Comparison of ENCODE assay signal across 8 cellular contexts in the genomic region with DNA sequence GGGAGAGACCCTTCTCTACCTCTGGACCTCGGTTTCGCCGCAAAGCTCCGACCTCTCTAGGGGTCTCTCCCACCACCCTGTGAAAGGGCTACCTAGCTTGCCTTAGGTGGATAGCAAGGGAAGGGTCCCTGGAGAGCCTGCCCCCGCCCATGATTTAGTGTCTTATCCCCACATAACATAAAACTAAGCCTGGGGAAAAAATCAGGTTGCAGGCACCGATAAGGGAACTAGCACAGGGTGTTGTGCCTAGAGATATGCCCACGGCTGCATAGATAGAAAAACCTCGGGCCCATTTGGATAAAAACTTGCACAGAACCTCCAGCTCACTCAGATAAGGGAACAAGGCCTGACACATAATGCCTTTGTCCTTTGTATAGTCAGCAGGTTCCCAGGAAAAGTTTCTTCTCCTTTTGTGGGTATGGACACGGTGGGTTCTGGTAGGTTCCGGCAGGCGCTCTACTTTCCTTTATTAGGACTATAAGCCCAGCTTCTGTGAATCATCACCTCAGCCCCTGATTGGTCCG. TPM values are rescaled to one million over a fixed set of nuclear protein-coding genes. Genes with fewer than 3 reads are reported as not detected.
DNase-seq lines count a peak whose midpoint lies in the region; ATAC-seq and TF ChIP-seq lines count a peak whose summit lies in the region.

No MANE protein-coding gene starts in this region.

- WGBS in mesodermal cell (ENCODE audit: insufficient coverage in 2 of 2), 2 experiments: 34 to 54% methylated on average over 7 to 11 of the region's 12 CpGs
- 34% methylated on average over 12 of the region's 12 CpGs for WGBS in aorta, 2 donors

- peak overlapping the region; percentile 77 for H3K4me3 ChIP-seq in mesodermal cell (ENCODE audit: extremely low read depth, insufficient read depth, low read length, poor library complexity, severe bottlenecking)
- peak overlapping the region in 1 of 2 donors; percentile 21 for H3K4me3 ChIP-seq in aorta (ENCODE audit: low read length in 2 of 2)

- peak overlapping the region in 1 of 2 donors; percentile 47 for H3K27ac Mint-ChIP-seq in stimulated activated naive CD8-positive, alpha-beta T cell treated with anti-CD3 and anti-CD28 coated beads, Interleukin-15, amount 100 ng/mL, for 72 hours
- no peak overlapping the region for H3K27ac Mint-ChIP-seq in osteocyte (ENCODE audit: unreplicated experiment)

- intact Hi-C loops in aorta (cut with DNase I): loop anchor here (5.0 kb wide), 3 partner anchors 68 to 1203 kb away; a partner anchor contains a TSS

- H3K36me3 ChIP-seq in mesodermal cell (ENCODE audit: control insufficient read depth, insufficient read depth, low read length) (no peaks in the 10 kb centered on the region), aorta (ENCODE audit: control insufficient read depth in 1 of 2, insufficient read depth in 2 of 2, low read length in 1 of 2) (no peaks in the 10 kb centered on the region)

- no peak for TF ChIP-seq CTCF in osteocyte (IDR thresholded peaks at IDR 0.05)

- no peak overlapping the region for H3K4me3 Mint-ChIP-seq in stimulated activated naive CD8-positive, alpha-beta T cell treated with anti-CD3 and anti-CD28 coated beads, Interleukin-15, amount 100 ng/mL, for 72 hours
- H3K4me3 Mint-ChIP-seq in osteocyte (ENCODE audit: unreplicated experiment): no peak overlapping the region

- H3K27me3 Mint-ChIP-seq in stimulated activated naive CD8-positive, alpha-beta T cell treated with anti-CD3 and anti-CD28 coated beads, Interleukin-15, amount 100 ng/mL, for 72 hours: no peaks in the 10 kb centered on the region
- H3K27me3 Mint-ChIP-seq in osteocyte (ENCODE audit: unreplicated experiment): peaks cover under 1% of the 10 kb centered on the region

- no peaks in the 10 kb centered on the region for H3K36me3 Mint-ChIP-seq in osteocyte (ENCODE audit: unreplicated experiment)

- H3K9me3 Mint-ChIP-seq in stimulated activated naive CD8-positive, alpha-beta T cell treated with anti-CD3 and anti-CD28 coated beads, Interleukin-15, amount 100 ng/mL, for 72 hours: peaks cover 2 to 8% of the 10 kb centered on the region in 2 donors
- no peaks in the 10 kb centered on the region for H3K9me3 Mint-ChIP-seq in osteocyte (ENCODE audit: unreplicated experiment)

- peak overlapping the region; percentile 95 for H3K27ac ChIP-seq in cingulate gyrus (ENCODE audit: low read depth, low read length)
- H3K27ac ChIP-seq in mesodermal cell (ENCODE audit: low read depth, low read length, severe bottlenecking): peak overlapping the region; percentile 99
- H3K27ac ChIP-seq in aorta (ENCODE audit: low read depth in 1 of 2, low read length in 2 of 2): peak overlapping the region; percentile 88 to 92

- H3K4me1 ChIP-seq in mesodermal cell (ENCODE audit: control insufficient read depth, insufficient read depth, low read length, poor library complexity, severe bottlenecking) (peaks cover 2% of the 10 kb centered on the region), aorta (ENCODE audit: control insufficient read depth in 1 of 2, insufficient read depth in 2 of 2, low read length in 2 of 2) (no peaks in the 10 kb centered on the region)

- H3K27me3 ChIP-seq in aorta (ENCODE audit: control insufficient read depth in 1 of 2, insufficient read depth in 2 of 2, low read length in 1 of 2): no peaks in the 10 kb centered on the region

- ATAC-seq in stimulated activated naive CD8-positive, alpha-beta T cell treated with anti-CD3 and anti-CD28 coated beads, Interleukin-15, amount 100 ng/mL, for 72 hours: peak; percentile 5
- ATAC-seq in stimulated activated naive CD8-positive, alpha-beta T cell treated with anti-CD3 and anti-CD28 coated beads, Interleukin-15, Interleukin-2, amounts not matched to agents 100 U/mL and 50 U/mL, for 24 hours: no peak
- no peak for ATAC-seq in aorta (ENCODE audit: low FRiP score)

- no peak for DNase-seq in stimulated activated naive CD8-positive, alpha-beta T cell treated with anti-CD3 and anti-CD28 coated beads, Interleukin-15, amount 100 ng/mL, for 72 hours
- no peak for DNase-seq in stimulated activated naive CD8-positive, alpha-beta T cell treated with anti-CD3 and anti-CD28 coated beads, Interleukin-15, Interleukin-2, amounts not matched to agents 100 U/mL and 50 U/mL, for 24 hours
- DNase-seq in aorta (no peak), AG20443 (ENCODE audit: low spot score) (no peak), osteocyte (ENCODE audit: extremely low spot score, unreplicated experiment) (no peak), NCI-H2227 (lab: John Stamatoyannopoulos, UW; ENCODE audit: unreplicated experiment) (no peak)

- peaks cover 17% of the 10 kb centered on the region for H3K4me1 Mint-ChIP-seq in stimulated activated naive CD8-positive, alpha-beta T cell treated with anti-CD3 and anti-CD28 coated beads, Interleukin-15, amount 100 ng/mL, for 72 hours
- peaks cover 6% of the 10 kb centered on the region for H3K4me1 Mint-ChIP-seq in osteocyte (ENCODE audit: unreplicated experiment)

- H3K9me3 ChIP-seq in mesodermal cell (ENCODE audit: control insufficient read depth, low read length) (no peaks in the 10 kb centered on the region), aorta (ENCODE audit: control insufficient read depth, low read length) (no peaks in the 10 kb centered on the region)

RNA-seq across cellular contexts. Expression of a gene that starts 0.8 kb away (rescaled TPM):
- 2.9 TPM for polyA plus RNA-seq in mesodermal cell (2013, experiment 1 of 2)
- 2.8 TPM for polyA plus RNA-seq in mesodermal cell (2013, experiment 2 of 2)
- total RNA-seq in aorta (10 to 100 TPM in 1 of 2 donors, 1 to 10 TPM in 1; 8.3 to 10.9 TPM), osteocyte (4.1 and 6.2 TPM in 2 replicates)
- polyA plus RNA-seq in aorta: 1 to 10 TPM; 4.4 to 7.6 TPM

RNA-seq across cellular contexts. Expression of a gene that starts 14.6 kb away (rescaled TPM):
- 5.6 TPM for polyA plus RNA-seq in mesodermal cell (2013, experiment 1 of 2)
- 6.8 TPM for polyA plus RNA-seq in mesodermal cell (2013, experiment 2 of 2)
- total RNA-seq in aorta (1 to 10 TPM; 4.2 to 8.6 TPM), osteocyte (6.2 and 7.3 TPM in 2 replicates)
- polyA plus RNA-seq in aorta: 1 to 10 TPM in 1 of 2 donors, under 1 TPM in 1; 0.50 to 2.7 TPM

RNA-seq across cellular contexts. Expression of a gene that starts 53.7 kb away (rescaled TPM):
- 8.0 TPM for polyA plus RNA-seq in mesodermal cell (2013, experiment 1 of 2)
- polyA plus RNA-seq in mesodermal cell (2013, experiment 2 of 2): 8.7 TPM
- 1 to 10 TPM; 6.2 to 6.7 TPM for total RNA-seq in aorta
- polyA plus RNA-seq in aorta: 1 to 10 TPM; 3.5 to 7.2 TPM
- total RNA-seq in osteocyte: 7.6 and 7.8 TPM in 2 replicates
